Comparison of ENCODE assay signal across 1 cellular context in the genomic region with DNA sequence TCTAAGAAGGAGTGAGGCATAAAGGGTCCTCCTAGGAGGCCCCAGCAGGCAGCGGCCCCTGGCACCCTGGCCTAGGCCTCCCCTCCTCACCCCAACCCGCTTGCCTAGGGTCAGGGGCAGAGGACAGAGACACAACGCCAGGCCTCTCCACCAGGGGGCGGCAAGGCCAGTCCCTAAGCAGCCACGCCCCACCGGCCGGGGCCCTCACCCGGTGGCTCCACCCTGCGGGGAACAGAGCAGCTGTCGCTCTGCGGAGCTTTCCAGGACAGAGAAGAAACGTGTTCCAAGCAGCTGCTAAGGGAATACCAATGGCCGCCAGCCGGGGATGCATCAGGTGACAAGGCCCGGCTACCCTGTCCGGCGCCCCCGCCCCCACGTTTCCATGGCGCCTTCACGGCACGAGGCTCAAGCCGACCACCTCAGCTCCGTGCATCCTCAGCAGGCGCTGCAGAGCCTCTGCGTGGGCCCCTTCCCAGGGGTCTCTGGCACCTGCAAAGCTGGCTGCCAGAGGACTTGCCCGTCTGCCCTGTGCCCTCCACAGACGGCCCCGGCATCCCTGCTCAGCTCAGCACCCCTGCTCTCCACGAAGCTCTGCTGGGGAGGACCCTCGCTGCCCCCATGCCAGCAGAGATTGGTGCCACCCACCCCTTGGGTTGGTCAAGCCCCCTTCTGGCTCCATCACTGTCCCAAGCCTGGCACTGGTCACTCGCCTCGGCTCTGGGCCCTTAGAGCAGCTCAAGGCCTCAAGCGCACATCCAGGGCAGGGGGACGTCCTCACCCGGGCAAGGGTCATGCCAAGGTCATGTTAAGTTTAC.
TF ChIP-seq lines count a peak whose summit lies in the region.

No MANE protein-coding gene starts in this region.

TF ChIP-seq in endothelial cell of umbilical vein, 7 proteins besides CTCF, POLR2A, EP300 and RAD21:
- TF ChIP-seq MYC (IDR thresholded peaks at IDR 0.05; ENCODE audit: low read depth, low read length), result no peak
- TF ChIP-seq JUN (IDR thresholded peaks at IDR 0.05; ENCODE audit: borderline replicate concordance, insufficient read depth, insufficient read length, low read depth), result no peak
- TF ChIP-seq POLR2AphosphoS5 (IDR thresholded peaks at IDR 0.05; ENCODE audit: insufficient read depth, low read depth, low read length), result peak; percentile 41
- peak; percentile 25 for TF ChIP-seq MAX (IDR thresholded peaks at IDR 0.05; ENCODE audit: insufficient read depth, insufficient read length)
TF ChIP-seq in endothelial cell of umbilical vein: peak in this region for 2.
